ENCODE assay signal across 31 cellular contexts in genomic region chr18:60385693-60386092, GRCh38. TPM values are rescaled to one million over a fixed set of nuclear protein-coding genes. Genes with fewer than 3 reads are reported as not detected.
"Had no signal": no experiment of that assay in that cellular context is flagged by ENCODE, and none has a peak within 500 bp of the region (broad histone marks: within the 10 kb centered on the region; RNA-seq: fewer than 3 reads in every experiment).

No MANE protein-coding gene starts in this region.

- FAIRE-seq: pancreas had no signal

- H3K4me3 ChIP-seq: pancreas, prostate gland, skin epidermis, smooth muscle cell, spleen, suprapubic skin, testis, tibial artery, transverse colon, upper lobe of right lung, uterus had no signal

- H3K4me1 ChIP-seq: pancreas, prostate gland, spleen, suprapubic skin, testis, tibial artery, transverse colon, upper lobe of right lung, uterus had no signal

- DNase-seq: naive thymus-derived CD8-positive, alpha-beta T cell; nephron progenitor cell; nucleus accumbens; pancreas; right cardiac atrium; spleen; stimulated activated CD4-positive, alpha-beta T cell treated with anti-CD3 and anti-CD28 coated beads, Interleukin-12 subunit alpha, Interleukin-12 subunit beta, amount 100 ng/mL, for 4 hours; stimulated activated CD4-positive, alpha-beta T cell treated with anti-CD3 and anti-CD28 coated beads, Interleukin-1b, Interleukin-23, amount 100 ng/mL, for 48 hours; stimulated activated CD4-positive, alpha-beta T cell treated with anti-CD3 and anti-CD28 coated beads, Interleukin-4, amount 100 ng/mL, for 1 hour; stimulated activated CD4-positive, alpha-beta T cell treated with anti-CD3 and anti-CD28 coated beads, Interleukin-4, amount 100 ng/mL, for 4 hours; stimulated activated CD8-positive, alpha-beta memory T cell treated with anti-CD3 and anti-CD28 coated beads, Interleukin-4, amount 100 ng/mL, for 48 hours; stimulated activated naive CD4-positive, alpha-beta T cell; stimulated activated naive CD8-positive, alpha-beta T cell treated with anti-CD3 and anti-CD28 coated beads, Interleukin-15, amount 100 ng/mL, for 72 hours; stimulated activated naive CD8-positive, alpha-beta T cell treated with anti-CD3 and anti-CD28 coated beads, Interleukin-15, Interleukin-2, amounts not matched to agents 100 U/mL and 50 U/mL, for 24 hours; substantia nigra; testis; tibial artery; transverse colon; upper lobe of right lung; uterus had no signal

- H3K4me2 ChIP-seq: smooth muscle cell had no signal

- H3K36me3 ChIP-seq: neutrophil, pancreas, prostate gland, spleen, suprapubic skin, tibial artery, transverse colon, upper lobe of right lung, uterus had no signal

- H3K27me3 ChIP-seq: neutrophil, pancreas, spleen, suprapubic skin, testis, tibial artery, transverse colon, upper lobe of right lung, uterus had no signal

- H3K9me3 ChIP-seq: neutrophil, pancreas, prostate gland, spleen, suprapubic skin, testis, tibial artery, transverse colon, upper lobe of right lung, uterus had no signal

- H3K27ac ChIP-seq: neutrophil, pancreas, prostate gland, skin epidermis, spleen, suprapubic skin, testis, tibial artery, transverse colon, upper lobe of right lung, uterus had no signal

- ATAC-seq: naive thymus-derived CD8-positive, alpha-beta T cell; pancreas; right cardiac atrium; sciatic nerve; stimulated activated memory B cell treated with anti-CD40 and anti-IgM and Interleukin-4, amounts not matched to agents 10 μg/mL and 1 μg/mL and 100 μg/mL, for 72 hours; stimulated activated naive CD8-positive, alpha-beta T cell treated with anti-CD3 and anti-CD28 coated beads, Interleukin-15, amount 100 ng/mL, for 72 hours; stimulated activated naive CD8-positive, alpha-beta T cell treated with anti-CD3 and anti-CD28 coated beads, Interleukin-15, Interleukin-2, amounts not matched to agents 100 U/mL and 50 U/mL, for 24 hours; upper lobe of right lung had no signal

RNA-seq across cellular contexts. Expression of gene MC4R, which starts 13.1 kb away (rescaled TPM):
- total RNA-seq: naive thymus-derived CD8-positive, alpha-beta T cell; natural killer cell treated with Interleukin-12 subunit alpha and Interleukin-12 subunit beta and Interleukin-15 and Interleukin-18, amount 100 ng/mL, for 72 hours; osteocyte; pancreas; posterior vena cava; prostate gland; pulmonary artery endothelial cell; right cardiac atrium; sciatic nerve; suprapubic skin; testis; transverse colon; upper lobe of right lung had no signal
- polyA plus RNA-seq: naive thymus-derived CD8-positive, alpha-beta T cell; right cardiac atrium had no signal
